8 cellular contexts compared by ENCODE assay signal in the genomic region with DNA sequence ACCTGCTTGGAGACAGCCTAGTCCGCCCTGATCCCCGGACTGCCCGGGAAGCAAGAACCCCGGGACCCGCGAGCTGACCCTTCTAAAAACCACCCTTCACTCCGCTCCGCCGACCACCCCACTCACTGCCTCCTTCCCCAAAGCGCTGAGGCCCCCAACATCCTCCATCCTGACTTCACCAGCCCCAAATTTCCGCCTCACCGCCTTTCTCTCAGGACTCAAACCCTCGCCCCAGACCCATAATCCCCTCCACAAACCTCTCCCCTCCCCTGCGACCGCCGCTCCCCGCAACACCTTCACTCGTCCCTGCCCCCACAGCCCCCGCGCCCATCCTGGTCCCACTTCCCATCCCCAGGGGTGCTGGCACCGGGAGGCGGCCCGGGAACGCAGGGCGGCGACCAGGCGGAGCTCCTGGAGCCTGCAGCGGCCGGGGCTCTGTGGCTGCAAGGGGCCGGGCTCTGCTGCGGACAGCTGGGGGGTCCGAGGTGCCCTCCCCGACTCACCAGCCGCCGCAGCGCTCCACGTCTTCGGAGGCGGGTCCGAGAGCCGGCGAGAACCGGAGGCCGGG. TPM values are rescaled to one million over a fixed set of nuclear protein-coding genes. Genes with fewer than 3 reads are reported as not detected.
A peak's percentile ranks its signal among the peaks of the same experiment; 100 is the strongest.
DNase-seq lines count a peak whose midpoint lies in the region; ATAC-seq and TF ChIP-seq lines count a peak whose summit lies in the region.

No MANE protein-coding gene starts in this region.

- no peaks in the 10 kb centered on the region for H3K36me3 ChIP-seq in aorta (ENCODE audit: control insufficient read depth in 1 of 2, insufficient read depth in 2 of 2, low read length in 1 of 2)

- WGBS in aorta, 2 donors = 0% methylated on average over 44 of the region's 44 CpGs

- peaks cover 0 to 2% of the 10 kb centered on the region in 2 donors for H3K4me1 ChIP-seq in aorta (ENCODE audit: control insufficient read depth in 1 of 2, insufficient read depth in 2 of 2, low read length in 2 of 2)

- no peak for TF ChIP-seq CTCF in mesothelial cell of epicardium (IDR thresholded peaks at IDR 0.05; ENCODE audit: unreplicated experiment)

- no peaks in the 10 kb centered on the region for H3K27me3 Mint-ChIP-seq in mesothelial cell of epicardium (ENCODE audit: low read depth)

- H3K27ac Mint-ChIP-seq in mesothelial cell of epicardium = peak overlapping the region; percentile 78

- no peaks in the 10 kb centered on the region for H3K27me3 ChIP-seq in aorta (ENCODE audit: control insufficient read depth in 1 of 2, insufficient read depth in 2 of 2, low read length in 1 of 2)

- peaks cover 15% of the 10 kb centered on the region for H3K4me1 Mint-ChIP-seq in mesothelial cell of epicardium

- peak overlapping the region; percentile 89 for H3K4me3 Mint-ChIP-seq in mesothelial cell of epicardium

- H3K36me3 Mint-ChIP-seq in mesothelial cell of epicardium = no peaks in the 10 kb centered on the region

- no peaks in the 10 kb centered on the region for H3K9me3 ChIP-seq in aorta (ENCODE audit: control insufficient read depth, low read length)

- peak overlapping the region; percentile 6 to 26 for H3K27ac ChIP-seq in aorta (ENCODE audit: low read depth in 1 of 2, low read length in 2 of 2)

- DNase-seq in DMS 273 (lab: John Stamatoyannopoulos, UW; ENCODE audit: unreplicated experiment) (peak; percentile 41), DMS 273 treated with DMSO at 0.1 percent for 48 hours (lab: John Stamatoyannopoulos, UW) (no peak), NCI-H69 (lab: John Stamatoyannopoulos, UW) (peak; percentile 14), mesothelial cell of epicardium (ENCODE audit: low spot score in 2 of 2, unreplicated experiment in 2 of 2) (peak in 1 of 2 experiments; percentile 29), aorta (peak; percentile 59 to 75)
- DNase-seq in effector CD8-positive, alpha-beta T cell (lab: John Stamatoyannopoulos, UW) = peak; percentile 17

- ATAC-seq in aorta (ENCODE audit: low FRiP score) (peak; percentile 26), GM21825 (IDR thresholded peaks at IDR 0.05; ENCODE audit: unreplicated experiment) (no peak), GM21737 (IDR thresholded peaks at IDR 0.05; ENCODE audit: unreplicated experiment) (no peak)

- intact Hi-C loops in aorta (cut with DNase I) = loop anchor here (5.0 to 10.0 kb wide), 3 partner anchors 39 to 143 kb away; a partner anchor contains a TSS

- H3K9me3 Mint-ChIP-seq in mesothelial cell of epicardium = no peaks in the 10 kb centered on the region

- peak overlapping the region; percentile 75 to 76 for H3K4me3 ChIP-seq in aorta (ENCODE audit: low read length in 2 of 2)

RNA-seq across cellular contexts. Expression of a gene that starts 0.3 kb away (rescaled TPM):
- total RNA-seq in mesothelial cell of epicardium (27.1 to 30.5 TPM (median 29.8 TPM) in 3 replicates), aorta (10 to 100 TPM; 42.6 to 46.8 TPM)
- polyA plus RNA-seq in aorta = 10 to 100 TPM; 19.0 to 21.5 TPM
